1 cellular context compared by ENCODE assay signal in genomic region chr13:28613562-28613961, GRCh38.
TF ChIP-seq lines count a peak whose summit lies in the region.

No MANE protein-coding gene starts in this region.

TF ChIP-seq in GM23338, 12 proteins besides CTCF, POLR2A, EP300 and RAD21 (continued from another document):
- TF ChIP-seq ETS1 (IDR thresholded peaks at IDR 0.05): no peak
- no peak for TF ChIP-seq JUNB (IDR thresholded peaks at IDR 0.05; ENCODE audit: unreplicated experiment)
- TF ChIP-seq EZH2phosphoT487 (IDR thresholded peaks at IDR 0.05; ENCODE audit: unreplicated experiment): no peak
- TF ChIP-seq CREB1 (CRISPR knock-in tag; IDR thresholded peaks at IDR 0.05; ENCODE audit: low read depth): no peak
